ENCODE assay signal across 8 cellular contexts in the genomic region with DNA sequence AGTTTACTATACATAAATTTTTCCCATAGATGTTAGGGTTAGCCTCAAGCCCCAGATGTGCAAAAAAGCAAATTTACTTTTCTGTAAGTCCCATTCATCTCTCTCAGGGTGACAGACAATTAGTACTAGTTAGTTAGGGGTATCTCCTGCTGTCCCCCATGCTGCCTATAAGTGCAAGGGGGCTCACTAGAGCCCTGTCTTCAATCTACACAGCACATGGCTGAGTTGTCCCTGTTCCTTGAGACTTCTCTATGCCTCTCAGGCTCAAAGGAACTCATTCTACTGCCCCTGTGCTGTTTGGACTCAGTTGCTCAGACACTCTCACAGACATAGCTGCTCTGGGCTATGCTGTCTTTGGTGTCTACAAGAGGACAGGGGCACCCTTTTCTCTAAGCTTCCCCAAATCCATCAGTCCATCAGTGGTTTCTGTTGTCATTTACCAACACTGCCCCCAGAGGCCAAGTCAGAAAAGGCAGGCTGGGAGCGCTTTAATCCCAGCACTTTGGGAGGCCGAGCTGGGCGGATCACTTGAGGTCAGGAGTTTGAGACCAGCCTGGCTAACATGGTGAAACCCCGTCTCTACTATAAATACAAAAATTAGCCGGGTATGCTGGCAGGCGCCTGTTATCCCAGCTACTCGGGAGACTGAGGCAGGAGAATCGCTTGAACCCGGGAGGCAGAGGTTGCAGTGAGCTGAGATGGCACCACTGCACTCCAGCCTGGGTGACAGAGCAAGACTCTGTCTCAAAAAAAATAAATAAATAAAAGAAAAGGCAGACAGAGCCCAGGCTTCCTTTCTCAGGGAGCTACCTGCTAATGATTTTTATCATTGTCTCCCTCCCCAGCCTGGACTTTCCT. TPM values are rescaled to one million over a fixed set of nuclear protein-coding genes. Genes with fewer than 3 reads are reported as not detected.
DNase-seq lines count a peak whose midpoint lies in the region; ATAC-seq, FAIRE-seq and TF ChIP-seq lines count a peak whose summit lies in the region.

No MANE protein-coding gene starts in this region.

- intact Hi-C loops in kidney (cut with DNase I), result no loop called here

- TF ChIP-seq CTCF in GM12865 (IDR thresholded peaks at IDR 0.05; ENCODE audit: insufficient read depth, low read depth, low read length, missing control alignments) (peak; percentile 56), kidney (IDR thresholded peaks at IDR 0.05; ENCODE audit: borderline replicate concordance, extremely low read depth, insufficient read depth) (peak; percentile 30)

- H3K27ac ChIP-seq in SJCRH30 (no peak overlapping the region), kidney (ENCODE audit: low read depth in 2 of 2, low read length in 2 of 2) (no peak overlapping the region)

- no peaks in the 10 kb centered on the region for H3K9me3 ChIP-seq in SJCRH30 (replicated peaks)
- H3K9me3 ChIP-seq in adipocyte (ENCODE audit: control insufficient read depth, low read length), result no peaks in the 10 kb centered on the region
- H3K9me3 ChIP-seq in kidney (ENCODE audit: control insufficient read depth in 1 of 2, low read length in 2 of 2), result no peaks in the 10 kb centered on the region

- DNase-seq in GM12865 (ENCODE audit: low read depth) (peak; percentile 30), SJCRH30 (peak; percentile 45 to 72), adipocyte (ENCODE audit: low read depth) (peak; percentile 63), kidney (no peak), NCI-H146 treated with DMSO at 0.1 percent for 48 hours (lab: John Stamatoyannopoulos, UW; ENCODE audit: unreplicated experiment) (no peak)
- peak; percentile 7 for DNase-seq in stimulated activated CD8-positive, alpha-beta memory T cell treated with anti-CD3 and anti-CD28 coated beads, Interleukin-15, amount 100 ng/mL, for 1 hour (ENCODE audit: low read depth)

- H3K27me3 ChIP-seq in SJCRH30 (no peaks in the 10 kb centered on the region), adipocyte (replicated peaks; ENCODE audit: control insufficient read depth, insufficient read depth, low read length) (peaks cover 32% of the 10 kb centered on the region)

- H3K4me3 ChIP-seq in GM12865 (ENCODE audit: low read depth, low read length), result no peak overlapping the region
- no peak overlapping the region for H3K4me3 ChIP-seq in SJCRH30
- H3K4me3 ChIP-seq in adipocyte (ENCODE audit: low read length), result no peak overlapping the region
- no peak overlapping the region for H3K4me3 ChIP-seq in kidney (ENCODE audit: low read length in 2 of 2)

- ATAC-seq in HG02870 (IDR thresholded peaks at IDR 0.05; ENCODE audit: unreplicated experiment), result peak; percentile 53
- ATAC-seq in HG02623 (IDR thresholded peaks at IDR 0.05; ENCODE audit: unreplicated experiment), result no peak

- no peaks in the 10 kb centered on the region for H3K36me3 ChIP-seq in SJCRH30
- no peaks in the 10 kb centered on the region for H3K36me3 ChIP-seq in adipocyte (ENCODE audit: control insufficient read depth, insufficient read depth, low read length, severe bottlenecking)
- H3K36me3 ChIP-seq in kidney (ENCODE audit: control insufficient read depth in 1 of 2, insufficient read depth in 2 of 2, low read length in 2 of 2), result no peaks in the 10 kb centered on the region

- H3K4me1 ChIP-seq in SJCRH30, result peaks cover 5% of the 10 kb centered on the region; the same call in 1 of the 2 replicates
- H3K4me1 ChIP-seq in adipocyte (ENCODE audit: control insufficient read depth, insufficient read depth, low read length), result peaks cover 16% of the 10 kb centered on the region
- H3K4me1 ChIP-seq in kidney (ENCODE audit: control insufficient read depth in 1 of 2, insufficient read depth in 1 of 2, low read depth in 1 of 2, low read length in 2 of 2), result no peaks in the 10 kb centered on the region

- H3K9ac ChIP-seq in adipocyte (ENCODE audit: low read length), result no peak overlapping the region
- H3K9ac ChIP-seq in kidney (ENCODE audit: low read length in 2 of 2), result no peak overlapping the region

- FAIRE-seq in kidney (lab: Jason Lieb, UNC), result no peak

RNA-seq across cellular contexts. Expression of gene PRTG, which starts 31.4 kb away (rescaled TPM):
- total RNA-seq in SJCRH30 (2014; rRNA removed; shearing (Covaris generic)), result 43.5 and 50.3 TPM in 2 replicates
- total RNA-seq in kidney, result 6.4 TPM
- polyA plus RNA-seq in kidney (ENCODE audit: insufficient read depth, low read depth, low replicate concordance), result 0.84 TPM

Comparison
In these comparisons a context has a peak if more than half of its experiments do, and no peak if none do; other contexts are left out.
1. DNase-seq: peak in GM12865 (single experiment), SJCRH30 (2 of 2), adipocyte (single experiment) and stimulated activated CD8-positive, alpha-beta memory T cell treated with anti-CD3 and anti-CD28 coated beads, Interleukin-15, amount 100 ng/mL, for 1 hour (single experiment); none in kidney (single experiment) and NCI-H146 treated with DMSO at 0.1 percent for 48 hours (single experiment).